In genomic region chr19:34220472-34221063, GRCh38 we compare ENCODE assay signal across 2 cellular contexts.
TF ChIP-seq lines count a peak whose summit lies in the region.

No MANE protein-coding gene starts in this region.

TF ChIP-seq in HEK293T, 16 proteins besides CTCF, POLR2A, EP300 and RAD21:
- TF ChIP-seq PKNOX1 (IDR thresholded peaks at IDR 0.05) (0 out of 2 replicates have a peak, but pooled peaks have one; percentile 44), FOXK2 (IDR thresholded peaks at IDR 0.05) (0 out of 2 replicates have a peak, but pooled peaks have one; percentile 63), SP1 (IDR thresholded peaks at IDR 0.05) (no peak)

TF ChIP-seq in endothelial cell of umbilical vein, 7 proteins besides CTCF, POLR2A, EP300 and RAD21:
- TF ChIP-seq FOS (IDR thresholded peaks at IDR 0.05; ENCODE audit: borderline replicate concordance, insufficient read depth, low read length) (no peak), JUN (IDR thresholded peaks at IDR 0.05; ENCODE audit: borderline replicate concordance, insufficient read depth, insufficient read length, low read depth) (no peak), GATA2 (IDR thresholded peaks at IDR 0.05; ENCODE audit: insufficient read depth, insufficient read length, low read depth, low read length) (no peak), MYC (IDR thresholded peaks at IDR 0.05; ENCODE audit: low read depth, low read length) (no peak), EZH2 (IDR thresholded peaks at IDR 0.05; ENCODE audit: borderline replicate concordance, low read depth, low read length, severe bottlenecking) (no peak), MAX (IDR thresholded peaks at IDR 0.05; ENCODE audit: insufficient read depth, insufficient read length) (no peak), POLR2AphosphoS5 (IDR thresholded peaks at IDR 0.05; ENCODE audit: insufficient read depth, low read depth, low read length) (no peak)
